In the genomic region with DNA sequence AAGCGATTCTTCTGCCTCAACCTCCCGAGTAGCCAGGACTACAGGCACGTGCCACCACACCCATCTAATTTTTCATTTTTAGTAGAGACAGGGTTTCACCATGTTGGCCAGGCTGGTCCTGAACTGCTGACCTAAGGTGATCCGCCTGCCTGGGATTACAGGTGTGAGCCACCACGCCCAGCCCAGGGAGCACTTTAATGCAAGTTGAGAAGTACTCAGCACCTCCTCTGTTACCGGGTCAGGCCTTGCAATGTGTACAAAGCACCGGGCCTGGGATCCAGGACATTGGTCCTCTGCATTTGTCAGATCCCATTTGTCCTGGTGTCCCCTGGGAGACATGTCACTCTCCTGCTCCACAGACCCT, we compare ENCODE assay signal across 14 cellular contexts.
A peak's percentile ranks its signal among the peaks of the same experiment; 100 is the strongest.
DNase-seq lines count a peak whose midpoint lies in the region; ATAC-seq and TF ChIP-seq lines count a peak whose summit lies in the region.
"Had no signal": no experiment of that assay in that cellular context is flagged by ENCODE, and none has a peak within 500 bp of the region (broad histone marks: within the 10 kb centered on the region; RNA-seq: fewer than 3 reads in every experiment).

No MANE protein-coding gene starts in this region.

- H3K9ac ChIP-seq in IMR-90 (ENCODE audit: low read depth, low read length) (no peak overlapping the region), liver (ENCODE audit: low read depth in 1 of 2, low read length in 2 of 2) (no peak overlapping the region)

- no peak for TF ChIP-seq CTCF in IMR-90 (conservative IDR thresholded peaks at IDR 0.05; ENCODE audit: low read depth, low read length)
- no peak for TF ChIP-seq CTCF in liver (IDR thresholded peaks at IDR 0.05; ENCODE audit: low read depth, low read length, missing input control)
- no peak for TF ChIP-seq CTCF in stomach (IDR thresholded peaks at IDR 0.05)
- no peak for TF ChIP-seq CTCF in WERI-Rb-1 (IDR thresholded peaks at IDR 0.05; ENCODE audit: low read depth, low read length)

- peak overlapping the region; percentile 38 for H3K27ac Mint-ChIP-seq in activated CD4-positive, alpha-beta memory T cell treated with anti-CD3 and anti-CD28 coated beads, Interleukin-2, amount 10 ng/mL, durations not matched to agents 7 days and 5 days

- intact Hi-C loops in IMR-90 (cut with micrococcal nuclease) = no loop called here
- intact Hi-C loops in stomach (cut with DNase I; ENCODE audit: low total_unique reads) = no loop called here

- no peaks in the 10 kb centered on the region for H3K36me3 ChIP-seq in IMR-90 (ENCODE audit: control insufficient read depth, insufficient read depth, low read length)
- no peaks in the 10 kb centered on the region for H3K36me3 ChIP-seq in liver (ENCODE audit: control insufficient read depth in 4 of 4, insufficient read depth in 3 of 4, low read depth in 1 of 4, low read length in 3 of 4)
- no peaks in the 10 kb centered on the region for H3K36me3 ChIP-seq in stomach
- no peaks in the 10 kb centered on the region for H3K36me3 ChIP-seq in WERI-Rb-1

- H3K23ac ChIP-seq in IMR-90 (ENCODE audit: low read depth, low read length) = peak overlapping the region; percentile 46; the same call in 1 of the 2 replicates

- peak overlapping the region; percentile 37 to 77; a peak in 3 of 4 replicates for H4K8ac ChIP-seq in IMR-90 (ENCODE audit: low read depth in 2 of 2, low read length in 2 of 2)

- H3K9me3 ChIP-seq in IMR-90 (ENCODE audit: control insufficient read depth, insufficient read depth, low read length) (no peaks in the 10 kb centered on the region), liver (ENCODE audit: control insufficient read depth in 4 of 4, low read length in 3 of 4) (no peaks in the 10 kb centered on the region), stomach (no peaks in the 10 kb centered on the region), WERI-Rb-1 (ENCODE audit: severe bottlenecking) (no peaks in the 10 kb centered on the region)
- H3K9me3 ChIP-seq: MG63 had no signal

- ATAC-seq in IMR-90 (ENCODE audit: low read depth) (no peak), HG03354 (IDR thresholded peaks at IDR 0.05; ENCODE audit: poor library complexity, severe bottlenecking, unreplicated experiment) (no peak)
- ATAC-seq: activated naive CD4-positive, alpha-beta T cell treated with anti-CD3 and anti-CD28 coated beads, Interleukin-2, amount 50 U/mL, for 72 hours had no signal

- peaks cover 77% of the 10 kb centered on the region for H3K4me1 Mint-ChIP-seq in activated CD4-positive, alpha-beta memory T cell treated with anti-CD3 and anti-CD28 coated beads, Interleukin-2, amount 10 ng/mL, durations not matched to agents 7 days and 5 days

- POLR2A ChIA-PET in IMR-90 (lab: Charles Lee; ENCODE audit: unreplicated experiment) = no interaction called here
- POLR2A ChIA-PET in activated CD4-positive, alpha-beta memory T cell treated with anti-CD3 and anti-CD28 coated beads, Interleukin-2, amount 10 ng/mL, durations not matched to agents 7 days and 5 days (lab: Charles Lee) = no interaction called here

- H2AK5ac ChIP-seq in IMR-90 (ENCODE audit: low read depth, low read length) = peak overlapping the region; percentile 95

- in situ Hi-C loops in IMR-90 (cut with MboI; ENCODE audit: low sequenced_read_pairs) = no loop called here

- H2BK15ac ChIP-seq in IMR-90 (ENCODE audit: low read depth, low read length) = peak overlapping the region; percentile 79; the same call in 2 of the 3 replicates

- peaks cover 28% of the 10 kb centered on the region for H3K9me1 ChIP-seq in IMR-90 (ENCODE audit: insufficient read depth, low read length)

- dilution Hi-C loops in IMR-90 (cut with HindIII; ENCODE audit: low sequenced_read_pairs, unreplicated experiment) = no loop called here

- peak overlapping the region; percentile 86 for H4K91ac ChIP-seq in IMR-90 (ENCODE audit: insufficient read depth, low read depth, low read length)

- 98% methylated on average over 5 of the region's 7 CpGs; no CpG with 5 or more reads in 1 of the 2 experiments for WGBS in IMR-90 (ENCODE audit: extremely low coverage in 2 of 2, insufficient read length in 1 of 2), 2 experiments
- 91% methylated on average over 7 of the region's 7 CpGs for WGBS in liver
- 75 to 89% (median 86%) methylated on average over 5 to 7 of the region's 7 CpGs for WGBS in stomach, 5 donors

- CTCF ChIA-PET in IMR-90 (lab: Yijun Ruan, JAX) = no interaction called here
- CTCF ChIA-PET in activated CD4-positive, alpha-beta memory T cell treated with anti-CD3 and anti-CD28 coated beads, Interleukin-2, amount 10 ng/mL, durations not matched to agents 7 days and 5 days (lab: Charles Lee) = interaction anchor here (1.3 kb wide), 1 partner anchor 99 kb away, joined by 3 read pairs; no protein-coding TSS in a partner anchor

- no peaks in the 10 kb centered on the region for H3K27me3 Mint-ChIP-seq in activated CD4-positive, alpha-beta memory T cell treated with anti-CD3 and anti-CD28 coated beads, Interleukin-2, amount 10 ng/mL, durations not matched to agents 7 days and 5 days
- H3K27me3 Mint-ChIP-seq: naive B cell had no signal

- peak overlapping the region; percentile 83 for H4K5ac ChIP-seq in IMR-90 (ENCODE audit: low read depth, low read length)

- no peak overlapping the region for H3K4me3 ChIP-seq in IMR-90 (ENCODE audit: insufficient read depth, low read depth, low read length)
- no peak overlapping the region for H3K4me3 ChIP-seq in liver (ENCODE audit: low read depth in 1 of 3, low read length in 3 of 3)
- H3K4me3 ChIP-seq in stomach = no peak overlapping the region
- no peak overlapping the region for H3K4me3 ChIP-seq in WERI-Rb-1 (ENCODE audit: low read depth, low read length)
- H3K4me3 ChIP-seq: MG63 had no signal

- no peak overlapping the region for H2AK9ac ChIP-seq in IMR-90 (replicated peaks; ENCODE audit: low read depth, low read length, poor library complexity)

- H3K4me1 ChIP-seq in IMR-90 (ENCODE audit: control insufficient read depth, insufficient read depth, low read length) (peaks cover 45% of the 10 kb centered on the region), liver (ENCODE audit: control insufficient read depth in 4 of 4, insufficient read depth in 4 of 4, low read length in 3 of 4) (peaks cover 8 to 22% (median 15%) of the 10 kb centered on the region in 4 donors), stomach (peaks cover 46 to 83% (median 65%) of the 10 kb centered on the region in 4 donors)

- H3K79me1 ChIP-seq in IMR-90 (ENCODE audit: low read depth in 1 of 2, low read length in 2 of 2) = peaks cover 0 to 18% of the 10 kb centered on the region in 2 experiments; a peak in 1 of 4 replicates

- H3K18ac ChIP-seq in IMR-90 (ENCODE audit: low read depth, low read length) = peak overlapping the region; percentile 28

- H3K4me2 ChIP-seq in IMR-90 (ENCODE audit: low read depth, low read length) = no peak overlapping the region

- H2BK5ac ChIP-seq in IMR-90 (ENCODE audit: low read depth, low read length, poor library complexity, severe bottlenecking) = peak overlapping the region; percentile 91

- H3K56ac ChIP-seq in IMR-90 (ENCODE audit: extremely low read depth, insufficient read depth, low read length) = 0 out of 2 replicates have a peak overlapping the region, but pooled peaks have one; percentile 18

- H2BK20ac ChIP-seq in IMR-90 (ENCODE audit: low read depth, low read length) = peak overlapping the region; percentile 84

- H3K27me3 ChIP-seq in IMR-90 (ENCODE audit: control insufficient read depth, insufficient read depth, low read length) = no peaks in the 10 kb centered on the region
- no peaks in the 10 kb centered on the region for H3K27me3 ChIP-seq in liver (ENCODE audit: control insufficient read depth in 4 of 4, insufficient read depth in 4 of 4, low read length in 3 of 4)
- no peaks in the 10 kb centered on the region for H3K27me3 ChIP-seq in stomach
- no peaks in the 10 kb centered on the region for H3K27me3 ChIP-seq in WERI-Rb-1 (ENCODE audit: insufficient read depth, low read depth, severe bottlenecking)
- H3K27me3 ChIP-seq: MG63 had no signal

- no peaks in the 10 kb centered on the region for H4K20me1 ChIP-seq in IMR-90 (ENCODE audit: insufficient read depth, low read length)

- peaks cover 18% of the 10 kb centered on the region for H3K36me3 Mint-ChIP-seq in activated CD4-positive, alpha-beta memory T cell treated with anti-CD3 and anti-CD28 coated beads, Interleukin-2, amount 10 ng/mL, durations not matched to agents 7 days and 5 days (ENCODE audit: low read depth)
- H3K36me3 Mint-ChIP-seq: naive B cell had no signal

- H3K9me3 Mint-ChIP-seq in activated CD4-positive, alpha-beta memory T cell treated with anti-CD3 and anti-CD28 coated beads, Interleukin-2, amount 10 ng/mL, durations not matched to agents 7 days and 5 days = peaks cover 2% of the 10 kb centered on the region
- H3K9me3 Mint-ChIP-seq: activated naive CD4-positive, alpha-beta T cell treated with anti-CD3 and anti-CD28 coated beads, Interleukin-2, amount 50 U/mL, for 72 hours; naive B cell had no signal

- no peak for TF ChIP-seq POLR2A in IMR-90 (IDR thresholded peaks at IDR 0.05; ENCODE audit: low read depth, low read length)
- no peak for TF ChIP-seq POLR2A in stomach (IDR thresholded peaks at IDR 0.05)

- peak overlapping the region; percentile 41 for H3K27ac ChIP-seq in IMR-90 (ENCODE audit: insufficient read depth, low read length)
- peak overlapping the region; percentile 27 to 95 for H3K27ac ChIP-seq in liver (ENCODE audit: low read depth in 1 of 2, low read length in 2 of 2)
- H3K27ac ChIP-seq in stomach = peak overlapping the region; percentile 7 to 95 (median 92)
- no peak overlapping the region for H3K27ac ChIP-seq in WERI-Rb-1

- TF ChIP-seq RAD21 in IMR-90 (IDR thresholded peaks at IDR 0.05; ENCODE audit: low read length) (no peak), liver (IDR thresholded peaks at IDR 0.05) (no peak)

- peak overlapping the region; percentile 62 for H3K14ac ChIP-seq in IMR-90 (replicated peaks; ENCODE audit: low read depth, low read length)

- H3K4ac ChIP-seq in IMR-90 (ENCODE audit: low read depth, low read length) = peak overlapping the region; percentile 94

- DNase-seq in IMR-90 (no peak), stomach (no peak), WERI-Rb-1 (no peak), DMS79 treated with DMSO at 0.1 percent for 48 hours (lab: John Stamatoyannopoulos, UW) (no peak)
- no peak for DNase-seq in activated CD4-positive, alpha-beta memory T cell treated with anti-CD3 and anti-CD28 coated beads, Interleukin-2, amount 10 ng/mL, durations not matched to agents 7 days and 5 days
- DNase-seq: activated CD4-positive, alpha-beta T cell treated with anti-CD3 and anti-CD28 coated beads for 1 hour; DMS 273 treated with DMSO at 0.1 percent for 48 hours; naive B cell; SHP77; stimulated activated CD4-positive, alpha-beta T cell treated with anti-CD3 and anti-CD28 coated beads, Interleukin-2, amount 100 ng/mL, for 48 hours had no signal

- H2AFZ ChIP-seq in IMR-90 (replicated peaks; ENCODE audit: low read length, poor library complexity) = no peak overlapping the region

- H3K4me3 Mint-ChIP-seq in activated CD4-positive, alpha-beta memory T cell treated with anti-CD3 and anti-CD28 coated beads, Interleukin-2, amount 10 ng/mL, durations not matched to agents 7 days and 5 days = no peak overlapping the region

- H2BK120ac ChIP-seq in IMR-90 (ENCODE audit: low read depth, low read length) = peak overlapping the region; percentile 96

- BruUV-seq in IMR-90 (replicated peaks; lab: Mats Ljungman, UMichigan) = no TSS peak

- TF ChIP-seq EP300 in stomach (IDR thresholded peaks at IDR 0.05) = no peak

TF ChIP-seq in IMR-90, 13 proteins besides CTCF, POLR2A, EP300 and RAD21 (continues in another document):
- no peak for TF ChIP-seq SMC3 (IDR thresholded peaks at IDR 0.05; ENCODE audit: low read depth, low read length)
